Comparison of ENCODE assay signal across 1 cellular context in genomic region chr20:31917962-31918412, GRCh38.
TF ChIP-seq lines count a peak whose summit lies in the region.
"Not testable (repeated sequence)": the region's sequence is repeated elsewhere in the genome, so short reads cannot be mapped to it uniquely, and the experiment has no call there.

No MANE protein-coding gene starts in this region.

TF ChIP-seq in K562, 482 proteins besides CTCF, POLR2A, EP300 and RAD21 (continued from another document):
- 0 out of 6 replicates have a peak, but pooled peaks of 1 of the 3 experiments have one; percentile 38 for TF ChIP-seq ZBTB11 (CRISPR knock-in tag; IDR thresholded peaks at IDR 0.05)
- TF ChIP-seq PHB2 (IDR thresholded peaks at IDR 0.05; ENCODE audit: low read depth), result peak; percentile 50; the same call in 1 of the 2 replicates
- TF ChIP-seq EHMT2 (IDR thresholded peaks at IDR 0.05), result peak; percentile 40; the same call in 1 of the 2 replicates
- TF ChIP-seq LCOR (CRISPR knock-in tag; IDR thresholded peaks at IDR 0.05), result peak; percentile 81; the same call in 1 of the 2 replicates
- 0 out of 2 replicates have a peak, but pooled peaks have one; percentile 41 for TF ChIP-seq SMARCC2 (IDR thresholded peaks at IDR 0.05; ENCODE audit: low read depth)
- peak; percentile 98 for TF ChIP-seq SOX6 (IDR thresholded peaks at IDR 0.05)
- TF ChIP-seq AFF1 (IDR thresholded peaks at IDR 0.05; ENCODE audit: low read depth in 1 of 2, partially characterized antibody in 2 of 2), result peak in 1 of 2 experiments; percentile 33
- TF ChIP-seq CBFA2T3 (IDR thresholded peaks at IDR 0.05), result peak; percentile 97
- peak; percentile 45; the same call in 1 of the 2 replicates for TF ChIP-seq MYNN (IDR thresholded peaks at IDR 0.05)
- TF ChIP-seq MYNN (CRISPR knock-in tag; IDR thresholded peaks at IDR 0.05); PBX2 (CRISPR knock-in tag; IDR thresholded peaks at IDR 0.05; ENCODE audit: low read depth); NR4A1 (CRISPR knock-in tag; IDR thresholded peaks at IDR 0.05): not testable (repeated sequence)
- TF ChIP-seq MAFG (tag; conservative IDR thresholded peaks at IDR 0.05), result 0 out of 2 replicates have a peak, but pooled peaks have one; percentile 24
- peak; percentile 85 for TF ChIP-seq DMBX1 (CRISPR knock-in tag; IDR thresholded peaks at IDR 0.05; ENCODE audit: borderline replicate concordance)
- TF ChIP-seq PBX2 (tag; conservative IDR thresholded peaks at IDR 0.05; ENCODE audit: low read depth), result peak; percentile 60; the same call in 1 of the 2 replicates
- peak; percentile 58; the same call in 1 of the 2 replicates for TF ChIP-seq HES1 (IDR thresholded peaks at IDR 0.05; ENCODE audit: low read depth)
- TF ChIP-seq SPI1 (IDR thresholded peaks at IDR 0.05; ENCODE audit: borderline replicate concordance, low read depth, low read length), result peak; percentile 81; the same call in 1 of the 2 replicates
- TF ChIP-seq PHF21A (IDR thresholded peaks at IDR 0.05; ENCODE audit: borderline replicate concordance, low read depth), result peak; percentile 89
- TF ChIP-seq ZMIZ1 (IDR thresholded peaks at IDR 0.05; ENCODE audit: low read depth in 2 of 2, low read length in 2 of 2), result 0 out of 4 replicates have a peak, but pooled peaks of 1 of the 2 experiments have one; percentile 29
- TF ChIP-seq HDAC2 (IDR thresholded peaks at IDR 0.05), result peak; percentile 94
- TF ChIP-seq CTBP1 (IDR thresholded peaks at IDR 0.05; ENCODE audit: borderline replicate concordance), result peak; percentile 95
- TF ChIP-seq TRIM24 (IDR thresholded peaks at IDR 0.05), result peak; percentile 82 to 89; a peak in 3 of 4 replicates
- 0 out of 2 replicates have a peak, but pooled peaks have one; percentile 53 for TF ChIP-seq NR4A1 (tag; IDR thresholded peaks at IDR 0.05)
- TF ChIP-seq ARNT (IDR thresholded peaks at IDR 0.05), result peak; percentile 79 to 92
- TF ChIP-seq KDM1A (IDR thresholded peaks at IDR 0.05), result peak; percentile 97 to 99
